Comparison of ENCODE assay signal across 22 cellular contexts in the genomic region with DNA sequence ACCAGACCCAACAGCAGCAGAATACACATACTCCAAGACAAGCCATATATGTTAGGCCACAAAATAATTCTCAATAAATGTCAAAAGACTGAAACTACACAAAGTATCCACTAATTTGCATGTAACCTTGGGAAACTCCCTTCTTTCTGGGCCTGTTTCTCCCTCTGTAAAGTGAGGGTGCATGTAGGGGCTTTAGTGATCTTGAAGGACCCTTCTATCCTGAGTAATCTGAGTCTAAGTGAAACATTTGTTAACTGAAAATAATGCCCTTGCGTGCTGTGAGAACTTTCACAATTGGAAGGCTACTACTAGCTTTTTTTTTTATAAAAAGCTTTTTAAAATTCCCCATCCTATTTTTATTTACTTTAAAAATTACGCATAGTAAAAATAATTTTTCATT.
DNase-seq lines count a peak whose midpoint lies in the region; ATAC-seq, FAIRE-seq and TF ChIP-seq lines count a peak whose summit lies in the region.
"Had no signal": no experiment of that assay in that cellular context is flagged by ENCODE, and none has a peak within 500 bp of the region (broad histone marks: within the 10 kb centered on the region; RNA-seq: fewer than 3 reads in every experiment).

No MANE protein-coding gene starts in this region.

- POLR2A ChIA-PET in GM12878 (lab: Charles Lee) = interaction anchor here (1.0 to 2.4 kb wide), 3 partner anchors 19 to 125 kb away, joined by 3 to 7 read pairs (median 4); no protein-coding TSS in a partner anchor

- FAIRE-seq in GM12878 (lab: Jason Lieb, UNC) = no peak
- FAIRE-seq: GM18507 had no signal

- TF ChIP-seq CTCF in GM12878 (IDR thresholded peaks at IDR 0.05 in 2 of 3, conservative IDR thresholded peaks at IDR 0.05 in 1 of 3; ENCODE audit: control insufficient read depth in 2 of 3, extremely low read depth in 1 of 3, insufficient read depth in 1 of 3, low read depth in 3 of 3, low read length in 3 of 3) (no peak), hepatocyte (IDR thresholded peaks at IDR 0.05; ENCODE audit: poor library complexity) (no peak)

- WGBS in GM12878 (ENCODE audit: insufficient coverage, insufficient replicate concordance, low lambda C conversion rate, missing lambda C conversion rate) = 12% methylated on average over 2 of the region's 2 CpGs
- 61% methylated on average over 2 of the region's 2 CpGs for WGBS in hepatocyte (ENCODE audit: low lambda C conversion rate, missing lambda C conversion rate)

- H3K4me1 ChIP-seq in GM12878 (ENCODE audit: control insufficient read depth, insufficient read depth, low read length) (no peaks in the 10 kb centered on the region), hepatocyte (ENCODE audit: insufficient read depth) (no peaks in the 10 kb centered on the region)
- H3K4me1 ChIP-seq in effector memory CD4-positive, alpha-beta T cell (ENCODE audit: control insufficient read depth, insufficient read depth, low read length, poor library complexity, severe bottlenecking) = no peaks in the 10 kb centered on the region
- H3K4me1 ChIP-seq: BE2C had no signal

- H4K20me1 ChIP-seq in GM12878 (ENCODE audit: control insufficient read depth, insufficient read depth) (no peaks in the 10 kb centered on the region), hepatocyte (ENCODE audit: insufficient read depth, poor library complexity, severe bottlenecking) (no peaks in the 10 kb centered on the region)

- BruUV-seq in GM12878 (replicated peaks; lab: Mats Ljungman, UMichigan) = no TSS peak

- H3K27me3 ChIP-seq in GM12878 (replicated peaks in 1 of 2; ENCODE audit: control insufficient read depth in 2 of 2, insufficient read depth in 2 of 2, low read length in 1 of 2) = no peaks in the 10 kb centered on the region
- H3K27me3 ChIP-seq in effector memory CD4-positive, alpha-beta T cell (replicated peaks; ENCODE audit: control insufficient read depth, insufficient read depth, low read length, poor library complexity, severe bottlenecking) = no peaks in the 10 kb centered on the region
- no peaks in the 10 kb centered on the region for H3K27me3 ChIP-seq in hepatocyte
- H3K27me3 ChIP-seq: BE2C had no signal

- peak; percentile 47 for ATAC-seq in GM18499 (IDR thresholded peaks at IDR 0.05; ENCODE audit: insufficient read depth, unreplicated experiment)
- ATAC-seq in HG02610 (IDR thresholded peaks at IDR 0.05; ENCODE audit: unreplicated experiment) = peak; percentile 71
- ATAC-seq in GM12878 = peak; percentile 83
- ATAC-seq in HG03280 (IDR thresholded peaks at IDR 0.05; ENCODE audit: unreplicated experiment) = no peak

- intact Hi-C loops in GM12878 (cut with micrococcal nuclease; ENCODE audit: unreplicated experiment) = no loop called here

- no peak overlapping the region for H3K9ac ChIP-seq in GM12878 (ENCODE audit: control insufficient read depth, insufficient read depth, low read length)
- H3K9ac ChIP-seq: GM23248, KMS-11 had no signal

- DNase-seq in GM12878 (ENCODE audit: low read depth, low spot score) (no peak), hepatocyte (ENCODE audit: low spot score) (no peak), T-helper 9 cell (no peak)
- DNase-seq in effector memory CD4-positive, alpha-beta T cell = no peak
- DNase-seq: ACHN; BE2C; C1 segment of cervical spinal cord; CD4-positive, CD25-positive, alpha-beta regulatory T cell; CD8-positive, alpha-beta memory T cell; COR-L47; DMS 273 treated with DMSO at 0.1 percent for 48 hours; DMS53; DND-41; EL; GM23248 had no signal

- H3K36me3 ChIP-seq in GM12878 (ENCODE audit: control insufficient read depth in 2 of 2, insufficient read depth in 2 of 2, low read length in 1 of 2) (no peaks in the 10 kb centered on the region), hepatocyte (replicated peaks; ENCODE audit: insufficient read depth, low read depth) (no peaks in the 10 kb centered on the region)
- no peaks in the 10 kb centered on the region for H3K36me3 ChIP-seq in effector memory CD4-positive, alpha-beta T cell (ENCODE audit: control insufficient read depth, insufficient read depth, low read length)
- H3K36me3 ChIP-seq: BE2C, HAP-1 had no signal

- CTCF ChIA-PET in GM12878 (lab: Yijun Ruan, JAX) = interaction anchor here (1.0 to 2.5 kb wide), 2 partner anchors 11 to 125 kb away, joined by 3 to 13 read pairs; no protein-coding TSS in a partner anchor

- no peaks in the 10 kb centered on the region for H3K79me2 ChIP-seq in GM12878 (ENCODE audit: control insufficient read depth, insufficient read depth, low read length)
- H3K79me2 ChIP-seq in hepatocyte = no peaks in the 10 kb centered on the region

- no peak overlapping the region for H3K4me3 ChIP-seq in GM12878
- no peak overlapping the region for H3K4me3 ChIP-seq in effector memory CD4-positive, alpha-beta T cell (ENCODE audit: insufficient read depth, low read depth, low read length, poor library complexity, severe bottlenecking)
- H3K4me3 ChIP-seq in hepatocyte = no peak overlapping the region
- H3K4me3 ChIP-seq: GM23248, HAP-1 had no signal

- RAD21 ChIA-PET in GM12878 (lab: Charles Lee; ENCODE audit: unreplicated experiment) = interaction anchor here (1.4 to 5.1 kb wide), 3 partner anchors 13 to 19 kb away, joined by 4 to 27 read pairs (median 11); no protein-coding TSS in a partner anchor

- TF ChIP-seq EP300 in GM12878 (IDR thresholded peaks at IDR 0.05; ENCODE audit: borderline replicate concordance in 1 of 2, control insufficient read depth in 1 of 2, low read depth in 2 of 2, low read length in 2 of 2) = no peak

- H3K9me2 ChIP-seq in hepatocyte (replicated peaks; ENCODE audit: insufficient read depth) = peaks cover 4% of the 10 kb centered on the region

- no peak for TF ChIP-seq POLR2A in GM12878 (IDR thresholded peaks at IDR 0.05; ENCODE audit: low read depth, low read length)

- in situ Hi-C loops in GM12878 (cut with MboI) = no loop called here

- H3K27ac ChIP-seq in GM12878 (ENCODE audit: control insufficient read depth, insufficient read depth) (peak overlapping the region; percentile 18; the same call in 1 of the 2 replicates), hepatocyte (no peak overlapping the region)
- no peak overlapping the region for H3K27ac ChIP-seq in effector memory CD4-positive, alpha-beta T cell (ENCODE audit: insufficient read depth, low read length, poor library complexity, severe bottlenecking)
- H3K27ac ChIP-seq: GM23248, HL-60, KMS-11 had no signal

- TF ChIP-seq RAD21 in GM12878 (IDR thresholded peaks at IDR 0.05; ENCODE audit: insufficient read depth, low read depth, low read length) = peak; percentile 15; the same call in 1 of the 2 replicates

- SMC1A ChIA-PET in GM12878 (lab: Charles Lee; ENCODE audit: uncharacterized antibody, unreplicated experiment) = interaction anchor here (1.0 to 2.0 kb wide), 7 partner anchors 11 to 89 kb away, joined by 3 to 8 read pairs (median 4); no protein-coding TSS in a partner anchor

- H3K4me2 ChIP-seq in GM12878 (ENCODE audit: control insufficient read depth, insufficient read depth) = no peak overlapping the region
- H3K4me2 ChIP-seq in hepatocyte = no peak overlapping the region
- H3K4me2 ChIP-seq: KMS-11 had no signal

- H3K9me3 ChIP-seq in GM12878 (replicated peaks; ENCODE audit: control insufficient read depth, insufficient read depth, low read length) (no peaks in the 10 kb centered on the region; the same call in 2 of the 3 replicates), hepatocyte (ENCODE audit: low read depth) (no peaks in the 10 kb centered on the region)
- H3K9me3 ChIP-seq in effector memory CD4-positive, alpha-beta T cell (ENCODE audit: control insufficient read depth, low read length) = no peaks in the 10 kb centered on the region
- H3K9me3 ChIP-seq: BE2C, HAP-1 had no signal

- no peak overlapping the region for H2AFZ ChIP-seq in GM12878 (ENCODE audit: control insufficient read depth, low read depth, low read length)
- H2AFZ ChIP-seq in hepatocyte = no peak overlapping the region
- H2AFZ ChIP-seq: GM23248 had no signal

TF ChIP-seq in GM12878, 131 proteins besides CTCF, POLR2A, EP300 and RAD21:
- TF ChIP-seq, protein P1, sequence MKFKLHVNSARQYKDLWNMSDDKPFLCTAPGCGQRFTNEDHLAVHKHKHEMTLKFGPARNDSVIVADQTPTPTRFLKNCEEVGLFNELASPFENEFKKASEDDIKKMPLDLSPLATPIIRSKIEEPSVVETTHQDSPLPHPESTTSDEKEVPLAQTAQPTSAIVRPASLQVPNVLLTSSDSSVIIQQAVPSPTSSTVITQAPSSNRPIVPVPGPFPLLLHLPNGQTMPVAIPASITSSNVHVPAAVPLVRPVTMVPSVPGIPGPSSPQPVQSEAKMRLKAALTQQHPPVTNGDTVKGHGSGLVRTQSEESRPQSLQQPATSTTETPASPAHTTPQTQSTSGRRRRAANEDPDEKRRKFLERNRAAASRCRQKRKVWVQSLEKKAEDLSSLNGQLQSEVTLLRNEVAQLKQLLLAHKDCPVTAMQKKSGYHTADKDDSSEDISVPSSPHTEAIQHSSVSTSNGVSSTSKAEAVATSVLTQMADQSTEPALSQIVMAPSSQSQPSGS (IDR thresholded peaks at IDR 0.05; ENCODE audit: low read length) = peak; percentile 68
- TF ChIP-seq, protein P2, sequence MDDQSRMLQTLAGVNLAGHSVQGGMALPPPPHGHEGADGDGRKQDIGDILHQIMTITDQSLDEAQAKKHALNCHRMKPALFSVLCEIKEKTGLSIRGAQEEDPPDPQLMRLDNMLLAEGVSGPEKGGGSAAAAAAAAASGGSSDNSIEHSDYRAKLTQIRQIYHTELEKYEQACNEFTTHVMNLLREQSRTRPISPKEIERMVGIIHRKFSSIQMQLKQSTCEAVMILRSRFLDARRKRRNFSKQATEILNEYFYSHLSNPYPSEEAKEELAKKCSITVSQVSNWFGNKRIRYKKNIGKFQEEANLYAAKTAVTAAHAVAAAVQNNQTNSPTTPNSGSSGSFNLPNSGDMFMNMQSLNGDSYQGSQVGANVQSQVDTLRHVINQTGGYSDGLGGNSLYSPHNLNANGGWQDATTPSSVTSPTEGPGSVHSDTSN (IDR thresholded peaks at IDR 0.05; ENCODE audit: insufficient replicate concordance, low read depth, low read length) = no peak
- TF ChIP-seq POU2F2 (IDR thresholded peaks at IDR 0.05; ENCODE audit: borderline replicate concordance, low read depth, low read length) = peak; percentile 59; the same call in 1 of the 3 replicates
- TF ChIP-seq MEF2A (IDR thresholded peaks at IDR 0.05; ENCODE audit: insufficient read depth, low read depth, low read length) = 0 out of 2 replicates have a peak, but pooled peaks have one; percentile 7
- TF ChIP-seq SRF (IDR thresholded peaks at IDR 0.05; ENCODE audit: low read depth in 2 of 2, low read length in 2 of 2) = no peak
- TF ChIP-seq NFIC (IDR thresholded peaks at IDR 0.05; ENCODE audit: low read depth, low read length) = peak; percentile 54; the same call in 1 of the 2 replicates
- 0 out of 2 replicates have a peak, but pooled peaks have one; percentile 17 for TF ChIP-seq RUNX3 (IDR thresholded peaks at IDR 0.05; ENCODE audit: low read length)
- TF ChIP-seq FOXM1 (IDR thresholded peaks at IDR 0.05; ENCODE audit: low read depth, low read length) = peak; percentile 54; the same call in 1 of the 2 replicates
- TF ChIP-seq PAX5 (IDR thresholded peaks at IDR 0.05; ENCODE audit: borderline replicate concordance, low read depth, low read length) = no peak
- TF ChIP-seq CBX5 (IDR thresholded peaks at IDR 0.05; ENCODE audit: low read depth) = 0 out of 2 replicates have a peak, but pooled peaks have one; percentile 27
- TF ChIP-seq CREB1 (IDR thresholded peaks at IDR 0.05; ENCODE audit: low read depth) = 0 out of 2 replicates have a peak, but pooled peaks have one; percentile 11
